ENCODE assay signal across 12 cellular contexts in the genomic region with DNA sequence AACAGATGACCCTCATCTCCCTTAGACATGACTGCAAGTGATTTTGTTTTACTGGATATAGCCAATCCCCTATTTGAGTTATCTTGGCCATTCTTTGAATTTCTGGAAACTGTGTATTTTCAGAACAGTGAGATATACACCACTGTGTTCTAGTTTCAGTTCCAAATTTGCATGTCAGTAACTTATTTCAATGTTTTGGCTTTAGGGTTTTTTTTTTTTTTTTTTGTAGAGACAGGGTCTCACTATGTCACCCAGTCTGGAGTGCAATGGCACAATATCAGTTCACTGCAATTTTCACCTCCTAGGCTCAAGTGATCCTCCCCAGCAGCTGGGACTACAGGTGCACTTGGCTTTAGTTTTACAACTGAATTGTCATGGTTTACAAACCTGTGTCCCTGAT.
A peak's percentile ranks its signal among the peaks of the same experiment; 100 is the strongest.
DNase-seq lines count a peak whose midpoint lies in the region; ATAC-seq and TF ChIP-seq lines count a peak whose summit lies in the region.
"Had no signal": no experiment of that assay in that cellular context is flagged by ENCODE, and none has a peak within 500 bp of the region (broad histone marks: within the 10 kb centered on the region; RNA-seq: fewer than 3 reads in every experiment).

No MANE protein-coding gene starts in this region.

- intact Hi-C loops in vagina (cut with DNase I), result no loop called here

- peak; percentile 46 to 76 for ATAC-seq in activated naive CD4-positive, alpha-beta T cell treated with anti-CD3 and anti-CD28 coated beads, Interleukin-2, amount 50 U/mL, for 72 hours

- peaks cover 0 to 3% of the 10 kb centered on the region in 2 donors for H3K9me3 Mint-ChIP-seq in activated naive CD4-positive, alpha-beta T cell treated with anti-CD3 and anti-CD28 coated beads, Interleukin-2, amount 50 U/mL, for 72 hours
- H3K9me3 Mint-ChIP-seq in HFFc6, result peaks cover 3% of the 10 kb centered on the region; the same call in 1 of the 2 replicates

- H3K27ac ChIP-seq in KMS-11 (peak overlapping the region; percentile 15; the same call in 1 of the 2 replicates), vagina (peak overlapping the region; percentile 14)
- H3K27ac ChIP-seq: adrenal gland, coronary artery had no signal

- H3K4me1 ChIP-seq in KMS-11 (ENCODE audit: low read depth, poor library complexity, severe bottlenecking) (peaks cover 53% of the 10 kb centered on the region), vagina (peaks cover 11% of the 10 kb centered on the region)

- H3K27me3 ChIP-seq in KMS-11 (ENCODE audit: insufficient read depth, low read depth) (no peaks in the 10 kb centered on the region), vagina (no peaks in the 10 kb centered on the region)
- H3K27me3 ChIP-seq: adrenal gland had no signal

- no peaks in the 10 kb centered on the region for H3K36me3 ChIP-seq in KMS-11 (ENCODE audit: insufficient read depth)
- H3K36me3 ChIP-seq in vagina, result peaks cover 0 to 17% of the 10 kb centered on the region in 2 donors

- H2AFZ ChIP-seq in KMS-11 (ENCODE audit: low read depth), result no peak overlapping the region

- no peak overlapping the region for H3K9ac ChIP-seq in KMS-11

- H3K27ac Mint-ChIP-seq in activated naive CD4-positive, alpha-beta T cell treated with anti-CD3 and anti-CD28 coated beads, Interleukin-2, amount 50 U/mL, for 72 hours, result peak overlapping the region in 1 of 2 donors; percentile 26
- H3K27ac Mint-ChIP-seq in HFFc6, result peak overlapping the region; percentile 77

- TF ChIP-seq POLR2A in vagina (IDR thresholded peaks at IDR 0.05), result no peak

- no peaks in the 10 kb centered on the region for H3K9me3 ChIP-seq in vagina
- H3K9me3 ChIP-seq: adrenal gland had no signal

- no peaks in the 10 kb centered on the region; the same call in none of the 2 replicates for H3K27me3 Mint-ChIP-seq in HFFc6 (ENCODE audit: insufficient read depth)

- DNase-seq in activated naive CD4-positive, alpha-beta T cell treated with anti-CD3 and anti-CD28 coated beads, Interleukin-2, amount 50 U/mL, for 72 hours (ENCODE audit: low spot score in 2 of 2), result no peak
- no peak for DNase-seq in activated naive CD4-positive, alpha-beta T cell (lab: John Stamatoyannopoulos, UW)
- DNase-seq in HFFc6 (no peak), vagina (ENCODE audit: extremely low spot score in 2 of 2) (no peak), NCI-H146 treated with DMSO at 0.1 percent for 48 hours (lab: John Stamatoyannopoulos, UW; ENCODE audit: unreplicated experiment) (no peak), NAMALWA (ENCODE audit: low spot score) (no peak), NCI-H1694 (lab: John Stamatoyannopoulos, UW) (no peak)
- DNase-seq: adrenal gland, NCI-H1436 treated with DMSO at 0.1 percent for 48 hours, NCI-H748 treated with DMSO at 0.1 percent for 48 hours had no signal

- no peaks in the 10 kb centered on the region for H4K20me1 ChIP-seq in KMS-11 (ENCODE audit: insufficient read depth)

- no peak overlapping the region for H3K4me3 ChIP-seq in KMS-11 (IDR thresholded peaks at IDR 0.05; ENCODE audit: insufficient read depth, low read depth, low read length)
- no peak overlapping the region for H3K4me3 ChIP-seq in vagina
- H3K4me3 ChIP-seq: adrenal gland, coronary artery had no signal

- no peaks in the 10 kb centered on the region for H3K79me2 ChIP-seq in KMS-11 (ENCODE audit: insufficient read depth, low read depth)

- no peak overlapping the region for H3K4me3 Mint-ChIP-seq in HFFc6

- TF ChIP-seq CTCF in HFFc6 (IDR thresholded peaks at IDR 0.05) (no peak), KMS-11 (conservative IDR thresholded peaks at IDR 0.05; ENCODE audit: low read depth, low read length) (no peak), vagina (IDR thresholded peaks at IDR 0.05) (no peak)

- peak overlapping the region; percentile 22; the same call in 1 of the 2 replicates for H3K4me2 ChIP-seq in KMS-11

- peaks cover 58% of the 10 kb centered on the region for H3K4me1 Mint-ChIP-seq in HFFc6 (ENCODE audit: low read depth)

- peaks cover 5 to 24% of the 10 kb centered on the region in 2 donors for H3K36me3 Mint-ChIP-seq in activated naive CD4-positive, alpha-beta T cell treated with anti-CD3 and anti-CD28 coated beads, Interleukin-2, amount 50 U/mL, for 72 hours
- H3K36me3 Mint-ChIP-seq in HFFc6 (ENCODE audit: low read depth), result peaks cover 49% of the 10 kb centered on the region
